3 cellular contexts compared by ENCODE assay signal in genomic region chr3:59922226-59922625, GRCh38.
"Had no signal": no experiment of that assay in that cellular context is flagged by ENCODE, and none has a peak within 500 bp of the region (broad histone marks: within the 10 kb centered on the region; RNA-seq: fewer than 3 reads in every experiment).

No MANE protein-coding gene starts in this region.

- H3K4me3 ChIP-seq: GM12878 had no signal

- DNase-seq: GDM1, GF-D8 had no signal

- ATAC-seq: GM12878 had no signal
